Comparison of ENCODE assay signal across 11 cellular contexts in genomic region chr2:157220502-157220901, GRCh38. TPM values are rescaled to one million over a fixed set of nuclear protein-coding genes. Genes with fewer than 3 reads are reported as not detected.
"Had no signal": no experiment of that assay in that cellular context is flagged by ENCODE, and none has a peak within 500 bp of the region (broad histone marks: within the 10 kb centered on the region; RNA-seq: fewer than 3 reads in every experiment).

No MANE protein-coding gene starts in this region.

- H3K36me3 ChIP-seq: HAP-1 had no signal

- H3K27ac ChIP-seq: GM23248, HL-60 had no signal

- H3K9me3 ChIP-seq: HAP-1 had no signal

- H3K9ac ChIP-seq: GM23248 had no signal

- H3K4me3 ChIP-seq: GM23248, HAP-1 had no signal

- ATAC-seq: HCT116, HepG2 had no signal

- H3K4me1 ChIP-seq: HAP-1 had no signal

- DNase-seq: GM23248, GOT3, H7, HFFc6, KG1 had no signal

RNA-seq across cellular contexts. Expression of gene GALNT5, which starts 37.0 kb away (rescaled TPM):
- total RNA-seq: HepG2, HT1080 had no signal
- polyA plus RNA-seq: HepG2, IgD-negative memory B cell had no signal
